Comparison of ENCODE assay signal across 1 cellular context in genomic region chr12:75959506-75959905, GRCh38.
TF ChIP-seq lines count a peak whose summit lies in the region.

No MANE protein-coding gene starts in this region.

TF ChIP-seq in GM23338, 12 proteins besides CTCF, POLR2A, EP300 and RAD21 (continued from another document):
- TF ChIP-seq ZNF462 (CRISPR knock-in tag; IDR thresholded peaks at IDR 0.05) (no peak; the same call in 1 of the 2 replicates), JUNB (IDR thresholded peaks at IDR 0.05; ENCODE audit: unreplicated experiment) (no peak), CREB1 (CRISPR knock-in tag; IDR thresholded peaks at IDR 0.05; ENCODE audit: low read depth) (no peak), EZH2phosphoT487 (IDR thresholded peaks at IDR 0.05; ENCODE audit: unreplicated experiment) (no peak), REST (IDR thresholded peaks at IDR 0.05; ENCODE audit: unreplicated experiment) (no peak), ZNF331 (CRISPR knock-in tag; IDR thresholded peaks at IDR 0.05; ENCODE audit: low read depth) (no peak), EZH2 (IDR thresholded peaks at IDR 0.05; ENCODE audit: low read depth, unreplicated experiment) (no peak)
TF ChIP-seq in GM23338: peak in this region for 0.
